20 cellular contexts compared by ENCODE assay signal in the genomic region with DNA sequence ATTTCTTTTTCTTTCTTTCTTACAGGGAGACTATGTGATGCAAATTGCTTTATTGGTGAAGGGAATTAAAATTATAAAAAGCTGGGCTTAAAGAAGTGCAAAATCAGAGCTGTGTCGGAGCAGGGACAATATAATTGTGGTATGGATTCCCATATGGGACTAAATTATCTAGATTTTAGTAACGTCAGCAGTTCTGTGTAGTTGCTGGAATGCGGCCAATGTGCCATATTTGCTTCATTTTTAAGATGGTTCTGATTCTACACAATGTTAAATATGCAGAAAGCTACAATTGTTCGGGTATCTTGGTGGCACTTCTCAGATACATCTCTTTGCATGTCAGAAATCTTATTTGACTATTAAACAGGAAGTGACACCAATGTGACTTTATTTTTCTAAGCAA.
"Had no signal": no experiment of that assay in that cellular context is flagged by ENCODE, and none has a peak within 500 bp of the region (broad histone marks: within the 10 kb centered on the region; RNA-seq: fewer than 3 reads in every experiment).

No MANE protein-coding gene starts in this region.

- H3K4me1 ChIP-seq: adrenal gland, ascending aorta, colonic mucosa had no signal

- H3K4me3 ChIP-seq: adrenal gland, ascending aorta, colonic mucosa, dorsolateral prefrontal cortex, esophagus muscularis mucosa, lower lobe of right lung, mucosa of descending colon, thoracic aorta, vagina had no signal

- ATAC-seq: activated CD4-positive, alpha-beta T cell treated with anti-CD3 and anti-CD28 coated beads for 36 hours; activated naive CD4-positive, alpha-beta T cell treated with anti-CD3 and anti-CD28 coated beads, Interleukin-2, amount 50 U/mL, for 72 hours; effector memory CD8-positive, alpha-beta T cell; left lobe of liver; lower lobe of right lung; mucosa of descending colon had no signal

- H3K36me3 ChIP-seq: adrenal gland, ascending aorta, colonic mucosa, esophagus muscularis mucosa, lower lobe of right lung, thoracic aorta, vagina had no signal

- DNase-seq: activated B cell treated with CpG ODN at 0.5 μM for 24 hours; activated CD4-positive, alpha-beta T cell treated with anti-CD3 and anti-CD28 coated beads for 36 hours; activated gamma-delta T cell treated with Interleukin-2 at 50 U/mL for 16 hours; activated T-cell treated with anti-CD3 and anti-CD28 coated beads, Interleukin-2, amount 50 U/mL, for 1 hour; adrenal gland; colonic mucosa; dorsolateral prefrontal cortex; effector memory CD8-positive, alpha-beta T cell; immature natural killer cell; lower lobe of right lung; mesendoderm; mucosa of descending colon; stimulated activated CD4-positive, alpha-beta T cell treated with anti-CD3 and anti-CD28 coated beads, Interleukin-4, amount 100 ng/mL, for 1 hour; stimulated activated naive CD4-positive, alpha-beta T cell had no signal

- H3K9me3 ChIP-seq: adrenal gland, ascending aorta, colonic mucosa, esophagus muscularis mucosa, lower lobe of right lung, mucosa of descending colon, thoracic aorta, vagina had no signal

- H3K27ac ChIP-seq: adrenal gland, ascending aorta, colonic mucosa, dorsolateral prefrontal cortex, esophagus muscularis mucosa, lower lobe of right lung, thoracic aorta, vagina had no signal

- H3K27me3 ChIP-seq: adrenal gland, ascending aorta, colonic mucosa, dorsolateral prefrontal cortex, esophagus muscularis mucosa, vagina had no signal
